8 cellular contexts compared by ENCODE assay signal in genomic region chr22:20701680-20702136, GRCh38.
DNase-seq lines count a peak whose midpoint lies in the region; ATAC-seq and TF ChIP-seq lines count a peak whose summit lies in the region.
"Not testable (repeated sequence)": the region's sequence is repeated elsewhere in the genome, so short reads cannot be mapped to it uniquely, and the experiment has no call there.

No MANE protein-coding gene starts in this region.

- H3K27ac ChIP-seq in AG04450 (ENCODE audit: low read depth, low read length); prostate gland: not testable (repeated sequence)
- H3K27ac ChIP-seq in colonic mucosa = peak overlapping the region; percentile 70

- POLR2A ChIA-PET in AG04450 (lab: Yijun Ruan, JAX) = not testable (repeated sequence)

- not testable (repeated sequence) for H3K27me3 ChIP-seq in AG04450 (ENCODE audit: control insufficient read depth, insufficient read depth, low read length); MG63; colonic mucosa; prostate gland (replicated peaks; ENCODE audit: insufficient read depth)

- not testable (repeated sequence) for H3K27me3 Mint-ChIP-seq in immature natural killer cell (ENCODE audit: low read depth in 3 of 3)

- H3K9me3 Mint-ChIP-seq in immature natural killer cell = not testable (repeated sequence)

- not testable (repeated sequence) for H3K4me1 ChIP-seq in colonic mucosa; prostate gland (replicated peaks)

- H3K27ac Mint-ChIP-seq in immature natural killer cell = peak overlapping the region; percentile 5 to 84 (median 62)

- H3K9ac ChIP-seq in colonic mucosa (ENCODE audit: low read depth in 2 of 2, low read length in 2 of 2) = peak overlapping the region in 1 of 2 donors; percentile 24

- H3K36me3 ChIP-seq in MG63, colonic mucosa, prostate gland: not testable (repeated sequence)

- DNase-seq in AG04450 (ENCODE audit: low read depth, low spot score); MG63; colonic mucosa; prostate gland (ENCODE audit: low spot score): not testable (repeated sequence)
- DNase-seq in activated CD4-positive, alpha-beta T cell treated with anti-CD3 and anti-CD28 coated beads, Interleukin-2, amount 50 U/mL, for 48 hours = peak; percentile 7 to 26
- DNase-seq in immature natural killer cell = peak in 2 of 3 donors; percentile 17 to 20

- TF ChIP-seq CTCF in AG04450 (IDR thresholded peaks at IDR 0.05; ENCODE audit: low read depth, low read length); colonic mucosa (IDR thresholded peaks at IDR 0.05); prostate gland (IDR thresholded peaks at IDR 0.05): not testable (repeated sequence)

- not testable (repeated sequence) for H3K36me3 Mint-ChIP-seq in immature natural killer cell

- 10% methylated on average over 15 of the region's 21 CpGs for WGBS in prostate gland

- CTCF ChIA-PET in AG04450 (lab: Charles Lee) = not testable (repeated sequence)

- peaks cover 22 to 27% of the 10 kb centered on the region in 2 donors for H3K4me1 Mint-ChIP-seq in immature natural killer cell

- intact Hi-C loops in colonic mucosa (cut with DNase I); prostate gland (cut with DNase I): not testable (repeated sequence)

- peak overlapping the region; percentile 80 to 98 (median 93) for H3K4me3 Mint-ChIP-seq in immature natural killer cell

- ATAC-seq in GM18873 (IDR thresholded peaks at IDR 0.05; ENCODE audit: low FRiP score, unreplicated experiment) (peak; percentile 7), HG02938 (IDR thresholded peaks at IDR 0.05; ENCODE audit: unreplicated experiment) (peak; percentile 19)

- peak overlapping the region; percentile 20 for H3K4me3 ChIP-seq in AG04450 (ENCODE audit: low read depth, low read length)
- H3K4me3 ChIP-seq in MG63 = peak overlapping the region; percentile 75; the same call in 1 of the 2 replicates
- H3K4me3 ChIP-seq in colonic mucosa = peak overlapping the region; percentile 36
- H3K4me3 ChIP-seq in prostate gland = peak overlapping the region; percentile 39 to 45

- H3K9me3 ChIP-seq in AG04450 (ENCODE audit: control insufficient read depth, insufficient read depth, low read length); MG63; colonic mucosa; prostate gland: not testable (repeated sequence)

- not testable (repeated sequence) for TF ChIP-seq POLR2A in prostate gland (IDR thresholded peaks at IDR 0.05)

Comparison
In these comparisons a context has a peak if more than half of its experiments do, and no peak if none do; other contexts are left out.
1. H3K4me3 ChIP-seq: peak in every context shown above with its lines; median percentile 75 in MG63; 42 in prostate gland; 36 in colonic mucosa; 20 in AG04450.